ENCODE assay signal across 10 cellular contexts in the genomic region with DNA sequence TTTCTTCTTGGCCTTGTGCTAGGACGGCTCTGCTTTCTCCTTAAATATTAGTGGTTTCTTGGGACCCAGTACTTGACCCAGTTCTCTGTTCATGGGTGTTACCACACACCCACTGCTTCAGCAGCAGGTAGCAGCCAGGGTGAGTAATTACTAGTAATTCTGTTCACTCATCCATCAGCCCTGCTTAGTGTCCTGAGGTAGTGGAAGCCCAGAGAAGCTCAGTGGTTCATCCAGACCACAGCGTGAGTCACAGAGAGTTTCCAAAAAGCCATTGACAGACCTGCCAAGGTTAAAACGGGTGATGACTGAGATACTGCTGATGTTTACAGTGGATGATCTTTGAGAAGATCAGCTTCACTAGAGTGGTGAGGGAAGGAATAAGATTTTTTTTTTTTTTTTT. TPM values are rescaled to one million over a fixed set of nuclear protein-coding genes. Genes with fewer than 3 reads are reported as not detected.
A peak's percentile ranks its signal among the peaks of the same experiment; 100 is the strongest.
DNase-seq lines count a peak whose midpoint lies in the region; ATAC-seq and TF ChIP-seq lines count a peak whose summit lies in the region.
"Had no signal": no experiment of that assay in that cellular context is flagged by ENCODE, and none has a peak within 500 bp of the region (broad histone marks: within the 10 kb centered on the region; RNA-seq: fewer than 3 reads in every experiment).

No MANE protein-coding gene starts in this region.

- H3K4me3 Mint-ChIP-seq in MCF 10A (ENCODE audit: unreplicated experiment), result no peak overlapping the region
- H3K4me3 Mint-ChIP-seq in activated naive CD8-positive, alpha-beta T cell treated with anti-CD3 and anti-CD28 coated beads, Interleukin-2, amount 10 ng/mL, durations not matched to agents 7 days and 5 days, result no peak overlapping the region
- H3K4me3 Mint-ChIP-seq: neural crest cell had no signal

- no TSS peak for BruUV-seq in MCF 10A (replicated peaks; lab: Mats Ljungman, UMichigan)

- H3K27ac ChIP-seq in breast epithelium, result no peak overlapping the region
- H3K27ac ChIP-seq: BLaER1 had no signal

- intact Hi-C loops in MCF 10A (cut with micrococcal nuclease), result loop anchor here (2.0 to 5.0 kb wide), 3 partner anchors 38 to 123 kb away; a partner anchor contains a TSS
- intact Hi-C loops in breast epithelium (cut with DNase I; ENCODE audit: low total_unique reads), result no loop called here

- peaks cover 27% of the 10 kb centered on the region for H3K4me1 Mint-ChIP-seq in MCF 10A (ENCODE audit: insufficient read depth, unreplicated experiment)
- H3K4me1 Mint-ChIP-seq in activated naive CD8-positive, alpha-beta T cell treated with anti-CD3 and anti-CD28 coated beads, Interleukin-2, amount 10 ng/mL, durations not matched to agents 7 days and 5 days, result peaks cover 27% of the 10 kb centered on the region
- H3K4me1 Mint-ChIP-seq: neural crest cell had no signal

- DNase-seq in MCF 10A (ENCODE audit: unreplicated experiment) (peak; percentile 96), breast epithelium (ENCODE audit: low spot score in 2 of 2) (no peak), HS-5 (ENCODE audit: low read depth) (peak; percentile 59), NCI-H1436 (lab: John Stamatoyannopoulos, UW) (no peak), LoVo (ENCODE audit: low spot score) (no peak), GM19240 (ENCODE audit: insufficient read length, low spot score) (no peak)
- no peak for DNase-seq in activated naive CD8-positive, alpha-beta T cell treated with anti-CD3 and anti-CD28 coated beads, Interleukin-2, amount 10 ng/mL, durations not matched to agents 7 days and 5 days
- DNase-seq in stimulated activated CD8-positive, alpha-beta memory T cell treated with anti-CD3 and anti-CD28 coated beads, Interleukin-4, amount 100 ng/mL, for 24 hours (ENCODE audit: low read depth), result peak; percentile 29

- no peak for TF ChIP-seq POLR2A in breast epithelium (IDR thresholded peaks at IDR 0.05)

- TF ChIP-seq CTCF in MCF 10A (IDR thresholded peaks at IDR 0.05; ENCODE audit: unreplicated experiment), result no peak
- no peak for TF ChIP-seq CTCF in breast epithelium (IDR thresholded peaks at IDR 0.05)

- POLR2A ChIA-PET in MCF 10A (lab: Yijun Ruan, JAX), result interaction anchor here (0.6 to 12.7 kb wide), 21 partner anchors 9 to 114 kb away, joined by 3 to 95 read pairs (median 4); a partner anchor contains a TSS
- POLR2A ChIA-PET in activated naive CD8-positive, alpha-beta T cell treated with anti-CD3 and anti-CD28 coated beads, Interleukin-2, amount 10 ng/mL, durations not matched to agents 7 days and 5 days (lab: Charles Lee), result interaction anchor here (0.6 to 1.5 kb wide), 4 partner anchors 14 to 114 kb away, joined by 3 to 6 read pairs (median 4); a partner anchor contains a TSS

- no peak overlapping the region for H3K4me3 ChIP-seq in breast epithelium
- H3K4me3 ChIP-seq: BLaER1 had no signal

- ATAC-seq in activated naive CD8-positive, alpha-beta T cell treated with anti-CD3 and anti-CD28 coated beads, Interleukin-2, amount 10 ng/mL, durations not matched to agents 7 days and 5 days (ENCODE audit: low read depth), result peak; percentile 67

- H3K4me1 ChIP-seq in breast epithelium, result no peaks in the 10 kb centered on the region
- H3K4me1 ChIP-seq: BLaER1 had no signal

- peaks cover 65% of the 10 kb centered on the region for H3K36me3 Mint-ChIP-seq in MCF 10A (ENCODE audit: insufficient read depth, unreplicated experiment)
- H3K36me3 Mint-ChIP-seq in activated naive CD8-positive, alpha-beta T cell treated with anti-CD3 and anti-CD28 coated beads, Interleukin-2, amount 10 ng/mL, durations not matched to agents 7 days and 5 days, result peaks cover 11% of the 10 kb centered on the region

- no peaks in the 10 kb centered on the region for H3K36me3 ChIP-seq in breast epithelium

- H3K9me3 ChIP-seq in breast epithelium, result no peaks in the 10 kb centered on the region
- H3K9me3 ChIP-seq: BLaER1 had no signal

- H3K27me3 Mint-ChIP-seq in MCF 10A (ENCODE audit: insufficient read depth, unreplicated experiment), result no peaks in the 10 kb centered on the region
- no peaks in the 10 kb centered on the region for H3K27me3 Mint-ChIP-seq in activated naive CD8-positive, alpha-beta T cell treated with anti-CD3 and anti-CD28 coated beads, Interleukin-2, amount 10 ng/mL, durations not matched to agents 7 days and 5 days

- CTCF ChIA-PET in MCF 10A (lab: Yijun Ruan, JAX), result interaction anchor here (0.6 to 3.9 kb wide), 13 partner anchors 9 to 124 kb away, joined by 3 to 38 read pairs (median 4); a partner anchor contains a TSS

- H3K27ac Mint-ChIP-seq in MCF 10A (ENCODE audit: low read depth, unreplicated experiment), result peak overlapping the region; percentile 50
- peak overlapping the region; percentile 18 for H3K27ac Mint-ChIP-seq in activated naive CD8-positive, alpha-beta T cell treated with anti-CD3 and anti-CD28 coated beads, Interleukin-2, amount 10 ng/mL, durations not matched to agents 7 days and 5 days

- H3K27me3 ChIP-seq in breast epithelium, result no peaks in the 10 kb centered on the region
- H3K27me3 ChIP-seq: BLaER1 had no signal

- no peaks in the 10 kb centered on the region for H3K9me3 Mint-ChIP-seq in MCF 10A (ENCODE audit: unreplicated experiment)
- no peaks in the 10 kb centered on the region for H3K9me3 Mint-ChIP-seq in activated naive CD8-positive, alpha-beta T cell treated with anti-CD3 and anti-CD28 coated beads, Interleukin-2, amount 10 ng/mL, durations not matched to agents 7 days and 5 days
- H3K9me3 Mint-ChIP-seq: neural crest cell had no signal

RNA-seq across cellular contexts. Expression of a gene that starts 51.7 kb away (rescaled TPM):
- total RNA-seq in MCF 10A (2022), result 17.9 and 20.2 TPM in 2 replicates
- 10 to 100 TPM; 19.0 to 37.3 (median 26.2) TPM for total RNA-seq in breast epithelium
- 10 to 100 TPM; 10.6 to 10.8 TPM for total RNA-seq in activated naive CD8-positive, alpha-beta T cell treated with anti-CD3 and anti-CD28 coated beads, Interleukin-2, amount 10 ng/mL, durations not matched to agents 7 days and 5 days

Comparison
In these comparisons a context has a peak if more than half of its experiments do, and no peak if none do; other contexts are left out.
1. DNase-seq: peak in MCF 10A (single experiment), HS-5 (single experiment) and stimulated activated CD8-positive, alpha-beta memory T cell treated with anti-CD3 and anti-CD28 coated beads, Interleukin-4, amount 100 ng/mL, for 24 hours (single experiment); none in breast epithelium (0 of 2), activated naive CD8-positive, alpha-beta T cell treated with anti-CD3 and anti-CD28 coated beads, Interleukin-2, amount 10 ng/mL, durations not matched to agents 7 days and 5 days (single experiment), NCI-H1436 (single experiment), LoVo (single experiment) and GM19240 (single experiment).